ENCODE assay signal across 16 cellular contexts in genomic region chr9:113532809-113533190, GRCh38.
A peak's percentile ranks its signal among the peaks of the same experiment; 100 is the strongest.
DNase-seq lines count a peak whose midpoint lies in the region; ATAC-seq and TF ChIP-seq lines count a peak whose summit lies in the region.
"Had no signal": no experiment of that assay in that cellular context is flagged by ENCODE, and none has a peak within 500 bp of the region (broad histone marks: within the 10 kb centered on the region; RNA-seq: fewer than 3 reads in every experiment).

No MANE protein-coding gene starts in this region.

- H3K4me1 Mint-ChIP-seq in activated naive CD8-positive, alpha-beta T cell (ENCODE audit: low read depth) = peaks cover 19% of the 10 kb centered on the region
- peaks cover 23% of the 10 kb centered on the region for H3K4me1 Mint-ChIP-seq in activated naive CD8-positive, alpha-beta T cell treated with anti-CD3 and anti-CD28 coated beads for 36 hours
- H3K4me1 Mint-ChIP-seq in central memory CD8-positive, alpha-beta T cell = peaks cover 63% of the 10 kb centered on the region

- no peak overlapping the region for H3K4me3 ChIP-seq in spleen
- H3K4me3 ChIP-seq: BLaER1 treated with 17β-estradiol and CSF1 and Interleukin-3, amounts not matched to agents 10 nM and 100 nM had no signal

- H3K27ac Mint-ChIP-seq in activated naive CD8-positive, alpha-beta T cell = peak overlapping the region; percentile 6
- H3K27ac Mint-ChIP-seq in activated naive CD8-positive, alpha-beta T cell treated with anti-CD3 and anti-CD28 coated beads for 36 hours = no peak overlapping the region
- peak overlapping the region; percentile 86 for H3K27ac Mint-ChIP-seq in central memory CD8-positive, alpha-beta T cell (ENCODE audit: low read depth)

- WGBS in spleen, 5 donors = 84 to 100% (median 98%) methylated on average over 3 of the region's 3 CpGs

- H3K27me3 ChIP-seq in spleen (replicated peaks in 1 of 7) = no peaks in the 10 kb centered on the region
- H3K27me3 ChIP-seq: BLaER1 treated with 17β-estradiol and CSF1 and Interleukin-3, amounts not matched to agents 10 nM and 100 nM had no signal

- no peaks in the 10 kb centered on the region for H3K9me3 ChIP-seq in spleen
- H3K9me3 ChIP-seq: BLaER1 treated with 17β-estradiol and CSF1 and Interleukin-3, amounts not matched to agents 10 nM and 100 nM had no signal

- no peak for TF ChIP-seq CTCF in spleen (IDR thresholded peaks at IDR 0.05 in 8 of 11, conservative IDR thresholded peaks at IDR 0.05 in 3 of 11)

- TF ChIP-seq POLR2A in spleen (IDR thresholded peaks at IDR 0.05) = no peak

- H3K27me3 Mint-ChIP-seq in activated naive CD8-positive, alpha-beta T cell = no peaks in the 10 kb centered on the region
- H3K27me3 Mint-ChIP-seq in activated naive CD8-positive, alpha-beta T cell treated with anti-CD3 and anti-CD28 coated beads for 36 hours = no peaks in the 10 kb centered on the region
- H3K27me3 Mint-ChIP-seq in central memory CD8-positive, alpha-beta T cell = no peaks in the 10 kb centered on the region
- H3K27me3 Mint-ChIP-seq: CD4-positive, CD25-positive, alpha-beta regulatory T cell had no signal

- no peak for ATAC-seq in central memory CD8-positive, alpha-beta T cell (replicated peaks; ENCODE audit: extremely low read depth, poor library complexity, severe bottlenecking)
- ATAC-seq in HG03521 (IDR thresholded peaks at IDR 0.05; ENCODE audit: unreplicated experiment) = no peak

- H3K4me3 Mint-ChIP-seq in activated naive CD8-positive, alpha-beta T cell = no peak overlapping the region
- H3K4me3 Mint-ChIP-seq in activated naive CD8-positive, alpha-beta T cell treated with anti-CD3 and anti-CD28 coated beads for 36 hours = no peak overlapping the region
- H3K4me3 Mint-ChIP-seq in central memory CD8-positive, alpha-beta T cell = no peak overlapping the region
- H3K4me3 Mint-ChIP-seq: CD4-positive, CD25-positive, alpha-beta regulatory T cell; H9 had no signal

- peaks cover 16 to 100% (median 53%) of the 10 kb centered on the region in 6 donors for H3K4me1 ChIP-seq in spleen

- peaks cover 0 to 77% (median 29%) of the 10 kb centered on the region in 6 donors for H3K36me3 ChIP-seq in spleen
- H3K36me3 ChIP-seq: BLaER1 treated with 17β-estradiol and CSF1 and Interleukin-3, amounts not matched to agents 10 nM and 100 nM had no signal

- H3K27ac ChIP-seq in spleen (peak overlapping the region in 2 of 8 donors; percentile 40 to 74), caudate nucleus (ENCODE audit: low read depth, low read length) (no peak overlapping the region)
- H3K27ac ChIP-seq: BLaER1 treated with 17β-estradiol and CSF1 and Interleukin-3, amounts not matched to agents 10 nM and 100 nM had no signal

- intact Hi-C loops in spleen (cut with DNase I; ENCODE audit: low total_unique reads) = no loop called here

- DNase-seq in activated naive CD8-positive, alpha-beta T cell treated with anti-CD3 and anti-CD28 coated beads for 36 hours = no peak
- no peak for DNase-seq in central memory CD8-positive, alpha-beta T cell (ENCODE audit: low spot score in 2 of 2)
- DNase-seq in mesenteric fat pad (ENCODE audit: low spot score) (peak; percentile 35), spleen (peak; percentile 33), caudate nucleus (lab: John Stamatoyannopoulos, UW) (no peak), AML-193 (lab: John Stamatoyannopoulos, UW) (no peak)
- DNase-seq: 8988T; Calu3; CD4-positive, CD25-positive, alpha-beta regulatory T cell; DMS 273 treated with DMSO at 0.1 percent for 48 hours; DMS79; GOT3; H9 had no signal

- H3K9me3 Mint-ChIP-seq in activated naive CD8-positive, alpha-beta T cell (ENCODE audit: low read depth) = no peaks in the 10 kb centered on the region
- H3K9me3 Mint-ChIP-seq in activated naive CD8-positive, alpha-beta T cell treated with anti-CD3 and anti-CD28 coated beads for 36 hours = no peaks in the 10 kb centered on the region
- H3K9me3 Mint-ChIP-seq in central memory CD8-positive, alpha-beta T cell = no peaks in the 10 kb centered on the region
- H3K9me3 Mint-ChIP-seq: CD4-positive, CD25-positive, alpha-beta regulatory T cell; H9 had no signal

- H3K36me3 Mint-ChIP-seq in activated naive CD8-positive, alpha-beta T cell = peaks cover 18% of the 10 kb centered on the region
- peaks cover 39% of the 10 kb centered on the region for H3K36me3 Mint-ChIP-seq in activated naive CD8-positive, alpha-beta T cell treated with anti-CD3 and anti-CD28 coated beads for 36 hours
- peaks cover 41% of the 10 kb centered on the region for H3K36me3 Mint-ChIP-seq in central memory CD8-positive, alpha-beta T cell (ENCODE audit: insufficient read depth)

Comparison
In these comparisons a context has a peak if more than half of its experiments do, and no peak if none do; other contexts are left out.
1. DNase-seq: peak in mesenteric fat pad (single experiment) and spleen (single experiment); none in activated naive CD8-positive, alpha-beta T cell treated with anti-CD3 and anti-CD28 coated beads for 36 hours (single experiment), central memory CD8-positive, alpha-beta T cell (0 of 2), caudate nucleus (0 of 61) and AML-193 (0 of 2).